Comparison of ENCODE assay signal across 11 cellular contexts in genomic region chr19:38731654-38732301, GRCh38. TPM values are rescaled to one million over a fixed set of nuclear protein-coding genes. Genes with fewer than 3 reads are reported as not detected.
DNase-seq lines count a peak whose midpoint lies in the region; ATAC-seq, FAIRE-seq and TF ChIP-seq lines count a peak whose summit lies in the region.
"Had no signal": no experiment of that assay in that cellular context is flagged by ENCODE, and none has a peak within 500 bp of the region (broad histone marks: within the 10 kb centered on the region; RNA-seq: fewer than 3 reads in every experiment).

No MANE protein-coding gene starts in this region.

- H3K27me3 ChIP-seq in GM06990 (replicated peaks; ENCODE audit: control insufficient read depth, insufficient read depth, low read length) (no peaks in the 10 kb centered on the region), Peyer's patch (no peaks in the 10 kb centered on the region), left ventricle myocardium inferior (ENCODE audit: low read depth) (no peaks in the 10 kb centered on the region)

- FAIRE-seq in GM12891 (lab: Jason Lieb, UNC) (no peak), urothelium cell line (lab: Jason Lieb, UNC) (no peak)
- FAIRE-seq: islet of Langerhans had no signal

- no peak for ATAC-seq in sciatic nerve
- ATAC-seq in GM21529 (IDR thresholded peaks at IDR 0.05; ENCODE audit: unreplicated experiment) = no peak

- H3K9me3 ChIP-seq in Peyer's patch (no peaks in the 10 kb centered on the region), left ventricle myocardium inferior (replicated peaks) (no peaks in the 10 kb centered on the region)

- peak overlapping the region; percentile 71 to 87 (median 78) for H3K27ac ChIP-seq in Peyer's patch
- H3K27ac ChIP-seq in left ventricle myocardium inferior (replicated peaks) = peak overlapping the region; percentile 57

- peak; percentile 8 for DNase-seq in GM06990 (ENCODE audit: extremely low read depth, insufficient read length)
- peak in 2 of 3 donors; percentile 74 to 75 for DNase-seq in Peyer's patch
- DNase-seq in left ventricle myocardium inferior = no peak
- DNase-seq in sciatic nerve (ENCODE audit: low spot score) = peak; percentile 51
- no peak for DNase-seq in GM12891 (ENCODE audit: insufficient read length, low spot score)
- DNase-seq in urothelium cell line (ENCODE audit: low spot score) = no peak
- no peak for DNase-seq in AG20443 (ENCODE audit: low spot score)
- DNase-seq: T1000 had no signal

- no peak overlapping the region for H3K4me3 ChIP-seq in GM06990 (replicated peaks; ENCODE audit: low read depth, low read length)
- H3K4me3 ChIP-seq in Peyer's patch = no peak overlapping the region
- H3K4me3 ChIP-seq in left ventricle myocardium inferior = no peak overlapping the region

- TF ChIP-seq POLR2A in Peyer's patch (IDR thresholded peaks at IDR 0.05) = no peak
- no peak for TF ChIP-seq POLR2A in GM12891 (IDR thresholded peaks at IDR 0.05; ENCODE audit: low read depth, low read length)

- H3K36me3 ChIP-seq in GM06990 (ENCODE audit: control insufficient read depth, insufficient read depth, low read length) (peaks cover 14% of the 10 kb centered on the region), Peyer's patch (peaks cover 0 to 47% (median 0%) of the 10 kb centered on the region in 3 donors), left ventricle myocardium inferior (peaks cover 49% of the 10 kb centered on the region)

- intact Hi-C loops in left ventricle myocardium inferior (cut with micrococcal nuclease) = no loop called here
- intact Hi-C loops in sciatic nerve (cut with DNase I) = no loop called here

- TF ChIP-seq CTCF in GM06990 (IDR thresholded peaks at IDR 0.05; ENCODE audit: insufficient read depth, low read length, poor library complexity, severe bottlenecking) = no peak
- peak in 1 of 6 experiments; percentile 8 for TF ChIP-seq CTCF in Peyer's patch (IDR thresholded peaks at IDR 0.05)
- no peak for TF ChIP-seq CTCF in left ventricle myocardium inferior (IDR thresholded peaks at IDR 0.05; ENCODE audit: borderline replicate concordance)

- H3K4me1 ChIP-seq in Peyer's patch (peaks cover 3 to 76% (median 16%) of the 10 kb centered on the region in 4 donors), left ventricle myocardium inferior (peaks cover 80% of the 10 kb centered on the region)

TF ChIP-seq in GM12891, 5 proteins besides CTCF, POLR2A, EP300 and RAD21:
- TF ChIP-seq TAF1 (IDR thresholded peaks at IDR 0.05; ENCODE audit: low read depth, low read length) (no peak), POU2F2 (IDR thresholded peaks at IDR 0.05; ENCODE audit: low read depth, low read length) (no peak), POLR2AphosphoS5 (IDR thresholded peaks at IDR 0.05; ENCODE audit: low read depth, low read length) (no peak), SPI1 (IDR thresholded peaks at IDR 0.05; ENCODE audit: low read depth, low read length) (no peak), PAX5 (IDR thresholded peaks at IDR 0.05; ENCODE audit: insufficient read depth, low read length, severe bottlenecking) (no peak)
TF ChIP-seq in GM12891: peak in this region for 0.

RNA-seq across cellular contexts. Expression of gene CAPN12, which starts 12.5 kb away (rescaled TPM):
- total RNA-seq in Peyer's patch = 10 to 100 TPM in 1 of 4 donors, 1 to 10 TPM in 3; 5.8 to 56.8 (median 6.4) TPM
- total RNA-seq in left ventricle myocardium inferior = 0.22 TPM
- 5.6 TPM for total RNA-seq in sciatic nerve
- polyA plus RNA-seq in GM12891 (2012; ENCODE audit: low read depth, missing spikeins) = 5.3 TPM
- total RNA-seq: LHCN-M2 had no signal

RNA-seq across cellular contexts. Expression of gene LGALS7, which starts 41.5 kb away (rescaled TPM):
- total RNA-seq in Peyer's patch (not detected), left ventricle myocardium inferior (not detected), sciatic nerve (not detected)
- not detected for polyA plus RNA-seq in GM12891 (2012; ENCODE audit: low read depth, missing spikeins)
- total RNA-seq: LHCN-M2 had no signal

RNA-seq across cellular contexts. Expression of gene LGALS7B, which starts 57.2 kb away (rescaled TPM):
- total RNA-seq in Peyer's patch (not detected), left ventricle myocardium inferior (not detected), sciatic nerve (not detected)
- polyA plus RNA-seq in GM12891 (2012; ENCODE audit: low read depth, missing spikeins) = 0.51 TPM
- total RNA-seq: LHCN-M2 had no signal

Comparison
In these comparisons a context has a peak if more than half of its experiments do, and no peak if none do; other contexts are left out.
1. DNase-seq: peak in GM06990 (single experiment), Peyer's patch (2 of 3) and sciatic nerve (single experiment); none in left ventricle myocardium inferior (single experiment), GM12891 (single experiment), urothelium cell line (single experiment) and AG20443 (single experiment).